13 cellular contexts compared by ENCODE assay signal in genomic region chr1:205593967-205594366, GRCh38. TPM values are rescaled to one million over a fixed set of nuclear protein-coding genes. Genes with fewer than 3 reads are reported as not detected.
DNase-seq lines count a peak whose midpoint lies in the region; ATAC-seq and TF ChIP-seq lines count a peak whose summit lies in the region.
"Had no signal": no experiment of that assay in that cellular context is flagged by ENCODE, and none has a peak within 500 bp of the region (broad histone marks: within the 10 kb centered on the region; RNA-seq: fewer than 3 reads in every experiment).

No MANE protein-coding gene starts in this region.

- no peak for TF ChIP-seq CTCF in activated B cell treated with CpG ODN at 0.5 μM for 24 hours (IDR thresholded peaks at IDR 0.05)

- H4K20me1 ChIP-seq in BLaER1, result no peaks in the 10 kb centered on the region

- H3K4me2 ChIP-seq in BLaER1, result peak overlapping the region; percentile 90

- H3K9me3 ChIP-seq in BLaER1, result no peaks in the 10 kb centered on the region
- no peaks in the 10 kb centered on the region for H3K9me3 ChIP-seq in CD4-positive, alpha-beta memory T cell (ENCODE audit: control insufficient read depth in 1 of 2, low read length in 2 of 2)
- H3K9me3 ChIP-seq: suprapubic skin had no signal

- CTCF ChIA-PET in CD4-positive, alpha-beta memory T cell (lab: Charles Lee; ENCODE audit: partially characterized antibody), result interaction anchor here (3.8 to 10.4 kb wide), 7 partner anchors 7 to 383 kb away, joined by 22 to 484 read pairs (median 27); partner anchors contain the start of gene ELK4
- CTCF ChIA-PET in activated B cell treated with CpG ODN at 0.5 μM for 24 hours (lab: Charles Lee), result interaction anchor here (1.0 to 10.5 kb wide), 8 partner anchors 41 to 384 kb away, joined by 3 to 298 read pairs (median 32); partner anchors contain the start of gene ELK4

- peak overlapping the region; percentile 34; the same call in 1 of the 2 replicates for H3K4me3 ChIP-seq in BLaER1
- H3K4me3 ChIP-seq in CD4-positive, alpha-beta memory T cell (ENCODE audit: low read length in 2 of 2), result no peak overlapping the region
- H3K4me3 ChIP-seq: suprapubic skin had no signal

- H3K9ac ChIP-seq in BLaER1, result peak overlapping the region; percentile 59

- POLR2A ChIA-PET in CD4-positive, alpha-beta memory T cell (lab: Charles Lee; ENCODE audit: partially characterized antibody), result interaction anchor here (1.2 to 6.6 kb wide), 3 partner anchors 37 to 155 kb away, joined by 5 to 189 read pairs (median 47); partner anchors contain the start of genes ELK4 and NUCKS1
- POLR2A ChIA-PET in activated B cell treated with CpG ODN at 0.5 μM for 24 hours (lab: Charles Lee), result interaction anchor here (0.6 to 7.0 kb wide), 7 partner anchors 24 to 473 kb away, joined by 4 to 119 read pairs (median 5); partner anchors contain the start of gene ELK4

- ATAC-seq in activated B cell treated with CpG ODN at 0.5 μM for 24 hours (ENCODE audit: low read depth), result no peak
- no peak for ATAC-seq in memory B cell (ENCODE audit: low read depth)
- ATAC-seq: esophagus mucosa had no signal

- no peak for DNase-seq in CD4-positive, alpha-beta memory T cell
- no peak for DNase-seq in activated B cell treated with CpG ODN at 0.5 μM for 24 hours
- peak in 1 of 2 donors; percentile 8 for DNase-seq in memory B cell (ENCODE audit: low spot score in 2 of 2)
- DNase-seq in HT-29 (ENCODE audit: low spot score), result no peak
- DNase-seq in stimulated activated CD4-positive, alpha-beta T cell treated with anti-CD3 and anti-CD28 coated beads, Interleukin-4, amount 100 ng/mL, for 1 hour, result no peak
- no peak for DNase-seq in NCI-H2081 treated with DMSO at 0.1 percent for 48 hours (lab: John Stamatoyannopoulos, UW)
- no peak for DNase-seq in ACHN
- DNase-seq: activated gamma-delta T cell, NCI-H446 treated with DMSO at 0.1 percent for 48 hours, retina had no signal

- H3K9me3 Mint-ChIP-seq in CD4-positive, alpha-beta memory T cell, result peaks cover 0 to 2% (median 0%) of the 10 kb centered on the region in 8 donors
- H3K9me3 Mint-ChIP-seq in activated B cell treated with CpG ODN at 0.5 μM for 24 hours (no peaks in the 10 kb centered on the region), memory B cell (no peaks in the 10 kb centered on the region)

- peaks cover 11 to 17% of the 10 kb centered on the region in 2 donors for H3K36me3 Mint-ChIP-seq in CD4-positive, alpha-beta memory T cell
- H3K36me3 Mint-ChIP-seq in activated B cell treated with CpG ODN at 0.5 μM for 24 hours (ENCODE audit: low read depth), result peaks cover 23% of the 10 kb centered on the region
- H3K36me3 Mint-ChIP-seq in memory B cell, result peaks cover 10% of the 10 kb centered on the region

- H3K4me1 Mint-ChIP-seq in CD4-positive, alpha-beta memory T cell, result peaks cover 17 to 34% (median 25%) of the 10 kb centered on the region in 4 donors
- H3K4me1 Mint-ChIP-seq in activated B cell treated with CpG ODN at 0.5 μM for 24 hours, result peaks cover 51% of the 10 kb centered on the region
- H3K4me1 Mint-ChIP-seq in memory B cell, result peaks cover 30% of the 10 kb centered on the region

- H3K4me1 ChIP-seq in BLaER1, result peaks cover 50% of the 10 kb centered on the region
- H3K4me1 ChIP-seq in CD4-positive, alpha-beta memory T cell (ENCODE audit: insufficient read depth, low read length), result peaks cover 21% of the 10 kb centered on the region

- H3K27ac ChIP-seq in BLaER1, result peak overlapping the region; percentile 68
- H3K27ac ChIP-seq in CD4-positive, alpha-beta memory T cell (ENCODE audit: low read depth, low read length), result peak overlapping the region; percentile 34
- H3K27ac ChIP-seq: suprapubic skin had no signal

- H3K27me3 ChIP-seq in BLaER1, result no peaks in the 10 kb centered on the region
- no peaks in the 10 kb centered on the region for H3K27me3 ChIP-seq in CD4-positive, alpha-beta memory T cell (ENCODE audit: insufficient read depth, low read length)
- H3K27me3 ChIP-seq: suprapubic skin had no signal

- H3K27ac Mint-ChIP-seq in CD4-positive, alpha-beta memory T cell, result peak overlapping the region; percentile 81 to 93 (median 90)
- H3K27ac Mint-ChIP-seq in activated B cell treated with CpG ODN at 0.5 μM for 24 hours, result peak overlapping the region; percentile 82
- peak overlapping the region; percentile 76 for H3K27ac Mint-ChIP-seq in memory B cell

- H3K27me3 Mint-ChIP-seq in CD4-positive, alpha-beta memory T cell, result no peaks in the 10 kb centered on the region
- no peaks in the 10 kb centered on the region for H3K27me3 Mint-ChIP-seq in activated B cell treated with CpG ODN at 0.5 μM for 24 hours
- no peaks in the 10 kb centered on the region for H3K27me3 Mint-ChIP-seq in memory B cell

- H3K4me3 Mint-ChIP-seq in CD4-positive, alpha-beta memory T cell, result peak overlapping the region in 6 of 8 donors; percentile 32 to 89 (median 64)
- H3K4me3 Mint-ChIP-seq in activated B cell treated with CpG ODN at 0.5 μM for 24 hours (peak overlapping the region; percentile 67), memory B cell (peak overlapping the region; percentile 31)

- intact Hi-C loops in CD4-positive, alpha-beta memory T cell (cut with micrococcal nuclease), result loop anchor here (2.0 kb wide), 1 partner anchor 513 kb away; no protein-coding TSS in a partner anchor
- intact Hi-C loops in activated B cell treated with CpG ODN at 0.5 μM for 24 hours (cut with micrococcal nuclease), result loop anchor here (2.0 to 5.0 kb wide), 2 partner anchors 383 to 472 kb away; partner anchors contain the start of gene RBBP5

- peaks cover 18% of the 10 kb centered on the region for H3K36me3 ChIP-seq in BLaER1
- H3K36me3 ChIP-seq in CD4-positive, alpha-beta memory T cell (ENCODE audit: insufficient read depth, low read length), result no peaks in the 10 kb centered on the region
- H3K36me3 ChIP-seq: suprapubic skin had no signal

- in situ Hi-C loops in ACHN (cut with HindIII; ENCODE audit: low pct_ligation_motif_present, low pct_unique_long_range_greater_than_20kb, low sequenced_read_pairs), result no loop called here

RNA-seq across cellular contexts. Expression of gene ELK4, which starts 37.8 kb away (rescaled TPM):
- total RNA-seq in CD4-positive, alpha-beta memory T cell, result 100 to 1,000 TPM; 166 to 194 TPM
- polyA plus RNA-seq in CD4-positive, alpha-beta memory T cell, result 1 to 10 TPM; 3.2 to 6.6 TPM
- 130 and 141 TPM in 2 replicates for total RNA-seq in activated B cell treated with CpG ODN at 0.5 μM for 24 hours
- 6.5 and 7.6 TPM in 2 replicates for total RNA-seq in HT-29 (2014; rRNA removed; shearing (Covaris generic))

Comparison
In these comparisons a context has a peak if more than half of its experiments do, and no peak if none do; other contexts are left out.
1. RNA of gene ELK4, which starts 37.8 kb away (total RNA-seq): 166 to 194 TPM in CD4-positive, alpha-beta memory T cell and 130 to 141 TPM in activated B cell treated with CpG ODN at 0.5 μM for 24 hours; 6.5 to 7.6 TPM in HT-29; every median in the first group is over 10 times any median in the second.
2. Peak in every context shown above with its lines, with median percentiles within 50 percentile points of each other: H3K27ac Mint-ChIP-seq and H3K4me3 Mint-ChIP-seq.